Comparison of ENCODE assay signal across 8 cellular contexts in genomic region chr7:874036-874749, GRCh38.
A peak's percentile ranks its signal among the peaks of the same experiment; 100 is the strongest.
DNase-seq lines count a peak whose midpoint lies in the region; ATAC-seq and TF ChIP-seq lines count a peak whose summit lies in the region.

No MANE protein-coding gene starts in this region.

- H3K4me3 Mint-ChIP-seq in nephron, result peak overlapping the region in 2 of 3 experiments; percentile 8 to 50

- peaks cover 42% of the 10 kb centered on the region for H3K36me3 Mint-ChIP-seq in nephron (ENCODE audit: low read depth)

- H3K4me2 ChIP-seq in BLaER1, result peak overlapping the region; percentile 43

- TF ChIP-seq CTCF in coronary artery (IDR thresholded peaks at IDR 0.05) (no peak), nephron (IDR thresholded peaks at IDR 0.05; ENCODE audit: unreplicated experiment in 3 of 3) (no peak)

- no peaks in the 10 kb centered on the region for H3K9me3 Mint-ChIP-seq in nephron

- H3K4me3 ChIP-seq in BLaER1, result no peak overlapping the region
- no peak overlapping the region for H3K4me3 ChIP-seq in coronary artery

- peak; percentile 32 for DNase-seq in OCI-M2 (lab: John Stamatoyannopoulos, UW; ENCODE audit: unreplicated experiment)
- DNase-seq in coronary artery (ENCODE audit: low spot score), result no peak
- DNase-seq in DMS79 (lab: John Stamatoyannopoulos, UW), result no peak
- no peak for DNase-seq in NCI-H524 treated with DMSO at 0.1 percent for 48 hours (lab: John Stamatoyannopoulos, UW)

- 0 out of 2 replicates have a peak overlapping the region, but pooled peaks have one; percentile 51 for H3K9ac ChIP-seq in BLaER1

- H3K27ac ChIP-seq in BLaER1 (peak overlapping the region; percentile 36), coronary artery (peak overlapping the region; percentile 34 to 68)

- no peaks in the 10 kb centered on the region for H3K9me3 ChIP-seq in BLaER1

- peaks cover 64% of the 10 kb centered on the region for H3K36me3 ChIP-seq in BLaER1

- ATAC-seq in GM21528 (IDR thresholded peaks at IDR 0.05; ENCODE audit: low FRiP score, unreplicated experiment), result no peak
- no peak for ATAC-seq in HG02763 (IDR thresholded peaks at IDR 0.05; ENCODE audit: unreplicated experiment)

- H3K4me1 ChIP-seq in BLaER1, result peaks cover 41% of the 10 kb centered on the region

- H3K27me3 ChIP-seq in BLaER1, result no peaks in the 10 kb centered on the region

- peaks cover 29% of the 10 kb centered on the region for H3K4me1 Mint-ChIP-seq in nephron

- peaks cover 15% of the 10 kb centered on the region for H4K20me1 ChIP-seq in BLaER1

- no peaks in the 10 kb centered on the region for H3K27me3 Mint-ChIP-seq in nephron (ENCODE audit: low read depth)

- H3K27ac Mint-ChIP-seq in nephron, result peak overlapping the region; percentile 75 to 94 (median 82)
